13 cellular contexts compared by ENCODE assay signal in genomic region chr12:105214670-105215375, GRCh38. TPM values are rescaled to one million over a fixed set of nuclear protein-coding genes. Genes with fewer than 3 reads are reported as not detected.
A peak's percentile ranks its signal among the peaks of the same experiment; 100 is the strongest.
DNase-seq lines count a peak whose midpoint lies in the region; FAIRE-seq and TF ChIP-seq lines count a peak whose summit lies in the region.
"Had no signal": no experiment of that assay in that cellular context is flagged by ENCODE, and none has a peak within 500 bp of the region (broad histone marks: within the 10 kb centered on the region; RNA-seq: fewer than 3 reads in every experiment).

No MANE protein-coding gene starts in this region.

- H3K27me3 ChIP-seq in bronchial epithelial cell (ENCODE audit: control insufficient read depth, insufficient read depth, low read length) (no peaks in the 10 kb centered on the region), sigmoid colon (no peaks in the 10 kb centered on the region)
- H3K27me3 ChIP-seq: gastrocnemius medialis had no signal

- no peak for TF ChIP-seq POLR2A in sigmoid colon (IDR thresholded peaks at IDR 0.05)

- H3K4me1 ChIP-seq in sigmoid colon = no peaks in the 10 kb centered on the region

- intact Hi-C loops in sigmoid colon (cut with DNase I) = no loop called here

- 14 to 67% methylated on average over 9 of the region's 9 CpGs for WGBS in sigmoid colon, 2 donors

- FAIRE-seq in bronchial epithelial cell (lab: Jason Lieb, UNC) = no peak
- FAIRE-seq: GM19239 had no signal

- TF ChIP-seq CTCF in C4-2B (conservative IDR thresholded peaks at IDR 0.05) (no peak), LNCaP clone FGC (IDR thresholded peaks at IDR 0.05; ENCODE audit: control insufficient read depth, extremely low read depth, insufficient read depth) (no peak), bronchial epithelial cell (IDR thresholded peaks at IDR 0.05; ENCODE audit: insufficient read depth, low read length, severe bottlenecking) (no peak), sigmoid colon (IDR thresholded peaks at IDR 0.05) (no peak)

- no peaks in the 10 kb centered on the region for H3K9me3 ChIP-seq in sigmoid colon
- H3K9me3 ChIP-seq: gastrocnemius medialis had no signal

- no peak for TF ChIP-seq EP300 in sigmoid colon (IDR thresholded peaks at IDR 0.05)

- H3K4me3 ChIP-seq in LNCaP clone FGC (ENCODE audit: low read depth, low read length) (peak overlapping the region; percentile 42), bronchial epithelial cell (ENCODE audit: low read depth, low read length) (no peak overlapping the region), sigmoid colon (no peak overlapping the region)
- H3K4me3 ChIP-seq: gastrocnemius medialis, skin epidermis had no signal

- H3K36me3 ChIP-seq in bronchial epithelial cell (ENCODE audit: control insufficient read depth, insufficient read depth, low read length) (no peaks in the 10 kb centered on the region), sigmoid colon (peaks cover 0 to 67% (median 20%) of the 10 kb centered on the region in 4 donors)

- H3K27ac ChIP-seq in C4-2B = peak overlapping the region; percentile 99
- no peak overlapping the region for H3K27ac ChIP-seq in sigmoid colon
- H3K27ac ChIP-seq: gastrocnemius medialis had no signal

- DNase-seq in LNCaP clone FGC (ENCODE audit: low read depth) = peak; percentile 98
- peak; percentile 56 for DNase-seq in bronchial epithelial cell (ENCODE audit: low read depth)
- peak; percentile 93 for DNase-seq in mucosa of gallbladder (ENCODE audit: low spot score)
- no peak for DNase-seq in hippocampal formation (lab: John Stamatoyannopoulos, UW)
- no peak for DNase-seq in NCI-H2227 (lab: John Stamatoyannopoulos, UW; ENCODE audit: unreplicated experiment)
- DNase-seq in sigmoid colon = no peak
- DNase-seq in D341Med (ENCODE audit: low spot score) = no peak
- DNase-seq: AML-193, gastrocnemius medialis, OCI-M1 had no signal

RNA-seq across cellular contexts. Expression of gene APPL2, which starts 21.2 kb away (rescaled TPM):
- total RNA-seq in bronchial epithelial cell (21.4 and 23.2 TPM in 2 replicates), mucosa of gallbladder (112 TPM), sigmoid colon (10 to 100 TPM; 15.3 to 97.5 (median 22.0) TPM)
- 100 to 1,000 TPM in 1 of 3 donors, 10 to 100 TPM in 2; 46.5 to 116 (median 81.1) TPM for polyA plus RNA-seq in sigmoid colon

Comparison
In these comparisons a context has a peak if more than half of its experiments do, and no peak if none do; other contexts are left out.
1. DNase-seq: peak in LNCaP clone FGC (single experiment), bronchial epithelial cell (single experiment) and mucosa of gallbladder (single experiment); none in hippocampal formation (0 of 2), NCI-H2227 (single experiment), sigmoid colon (single experiment) and D341Med (single experiment).